In the genomic region with DNA sequence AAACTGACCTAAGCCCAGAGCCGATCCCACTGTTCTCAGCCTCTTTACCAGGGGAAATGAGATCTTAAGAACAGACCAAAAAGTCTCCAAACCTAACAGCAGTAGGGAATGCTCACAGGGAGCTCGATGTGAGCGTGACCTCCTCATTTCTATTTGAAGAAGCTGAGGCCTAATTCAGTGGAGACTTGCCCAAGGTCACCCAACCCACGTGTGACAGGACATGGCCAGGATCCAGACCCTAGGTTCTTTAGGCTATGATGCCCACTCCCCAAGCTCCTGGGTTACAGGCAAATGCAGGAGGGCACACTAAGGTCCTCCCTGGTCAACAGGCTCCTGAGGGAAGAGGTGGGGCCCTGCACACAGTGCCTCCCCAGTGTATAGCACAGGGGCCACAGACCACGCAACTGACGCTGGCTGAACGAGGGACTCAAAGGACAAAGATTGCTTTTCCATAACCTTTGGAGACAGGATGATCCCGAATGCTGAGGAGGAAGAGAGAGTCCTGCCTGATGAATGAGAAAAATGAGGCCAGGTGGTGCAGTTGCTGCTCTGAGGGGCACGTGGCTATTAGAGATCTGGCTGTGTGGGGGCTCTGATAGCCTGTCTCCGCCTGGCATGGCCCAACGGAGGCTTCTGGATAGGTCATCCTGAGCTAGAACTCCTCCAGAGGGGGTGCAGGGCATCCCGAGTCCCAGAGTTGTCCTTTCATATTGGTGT, we compare ENCODE assay signal across 1 cellular context.
TF ChIP-seq lines count a peak whose summit lies in the region.

No MANE protein-coding gene starts in this region.

TF ChIP-seq in GM12878, 131 proteins besides CTCF, POLR2A, EP300 and RAD21:
- TF ChIP-seq POLR2AphosphoS5 (IDR thresholded peaks at IDR 0.05; ENCODE audit: low read length) (peak; percentile 22; the same call in 1 of the 2 replicates), CBFB (IDR thresholded peaks at IDR 0.05; ENCODE audit: low read depth) (no peak)
